In the genomic region with DNA sequence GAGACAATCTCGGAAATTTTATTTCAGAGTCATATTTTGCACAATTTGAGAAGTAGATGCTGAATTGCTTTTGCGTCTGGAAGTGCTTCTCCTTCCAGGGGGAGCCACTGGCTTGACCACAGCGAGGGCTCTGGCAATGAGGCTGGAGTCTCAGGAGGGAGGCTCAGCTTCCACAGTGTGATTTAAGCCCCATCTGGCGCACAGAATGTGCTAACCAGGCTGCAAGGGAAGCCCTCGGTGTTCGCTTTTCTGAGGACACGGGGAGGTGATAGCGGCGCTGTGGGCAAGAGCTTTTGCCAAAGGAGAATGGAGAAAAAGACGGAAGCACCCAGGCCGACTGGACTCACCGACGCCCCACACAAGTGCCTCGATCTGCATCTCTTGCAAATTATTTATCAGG, we compare ENCODE assay signal across 17 cellular contexts.
"Had no signal": no experiment of that assay in that cellular context is flagged by ENCODE, and none has a peak within 500 bp of the region (broad histone marks: within the 10 kb centered on the region; RNA-seq: fewer than 3 reads in every experiment).

No MANE protein-coding gene starts in this region.

- H3K9me3 Mint-ChIP-seq: activated naive CD8-positive, alpha-beta T cell treated with anti-CD3 and anti-CD28 coated beads for 36 hours; activated T-helper 1 cell treated with anti-CD3 and anti-CD28 coated beads, Interleukin-12 subunit alpha, Interleukin-12 subunit beta, Interleukin-2, Interleukin-4 antibody, amounts not matched to agents 30 ng/mL and 10 ng/mL and 1 ng/mL, durations not matched to agents 14 hours and 24 hours and 36 hours; nephron progenitor cell; stimulated activated memory B cell treated with anti-CD40 and anti-IgM and Interleukin-4, amounts not matched to agents 10 μg/mL and 1 μg/mL and 100 μg/mL, for 72 hours; T-cell had no signal

- H3K4me3 ChIP-seq: left lung, psoas muscle, sigmoid colon, thyroid gland, uterus had no signal

- H3K27me3 Mint-ChIP-seq: activated naive CD8-positive, alpha-beta T cell treated with anti-CD3 and anti-CD28 coated beads for 36 hours; stimulated activated memory B cell treated with anti-CD40 and anti-IgM and Interleukin-4, amounts not matched to agents 10 μg/mL and 1 μg/mL and 100 μg/mL, for 72 hours; T-cell had no signal

- H3K27ac ChIP-seq: left lung, thyroid gland had no signal

- DNase-seq: activated CD4-positive, CD25-positive, alpha-beta regulatory T cell treated with anti-CD3 and anti-CD28 coated beads, Interleukin-2, amount 50 U/mL, for 72 hours; activated naive CD8-positive, alpha-beta T cell treated with anti-CD3 and anti-CD28 coated beads for 36 hours; hippocampal formation; left lung; nephron progenitor cell; occipital lobe; sigmoid colon; stimulated activated CD4-positive, alpha-beta T cell treated with anti-CD3 and anti-CD28 coated beads, Interleukin-2, amount 100 ng/mL, for 48 hours; T-cell; T1000; thyroid gland; uterus had no signal

- H3K4me3 Mint-ChIP-seq: activated naive CD8-positive, alpha-beta T cell treated with anti-CD3 and anti-CD28 coated beads for 36 hours; activated T-helper 1 cell treated with anti-CD3 and anti-CD28 coated beads, Interleukin-12 subunit alpha, Interleukin-12 subunit beta, Interleukin-2, Interleukin-4 antibody, amounts not matched to agents 30 ng/mL and 10 ng/mL and 1 ng/mL, durations not matched to agents 14 hours and 24 hours and 36 hours; nephron progenitor cell; stimulated activated memory B cell treated with anti-CD40 and anti-IgM and Interleukin-4, amounts not matched to agents 10 μg/mL and 1 μg/mL and 100 μg/mL, for 72 hours; T-cell had no signal

- H3K27ac Mint-ChIP-seq: activated naive CD8-positive, alpha-beta T cell treated with anti-CD3 and anti-CD28 coated beads for 36 hours; activated T-helper 1 cell treated with anti-CD3 and anti-CD28 coated beads, Interleukin-12 subunit alpha, Interleukin-12 subunit beta, Interleukin-2, Interleukin-4 antibody, amounts not matched to agents 30 ng/mL and 10 ng/mL and 1 ng/mL, durations not matched to agents 14 hours and 24 hours and 36 hours; stimulated activated memory B cell treated with anti-CD40 and anti-IgM and Interleukin-4, amounts not matched to agents 10 μg/mL and 1 μg/mL and 100 μg/mL, for 72 hours; T-cell had no signal

- H3K36me3 ChIP-seq: uterus had no signal

- H3K27me3 ChIP-seq: left lung, sigmoid colon, thyroid gland, uterus had no signal

- ATAC-seq: left lung; psoas muscle; stimulated activated memory B cell treated with anti-CD40 and anti-IgM and Interleukin-4, amounts not matched to agents 10 μg/mL and 1 μg/mL and 100 μg/mL, for 72 hours; T-cell had no signal

- H3K9me3 ChIP-seq: left lung, psoas muscle, sigmoid colon, thyroid gland, uterus had no signal

- FAIRE-seq: bronchial epithelial cell, keratinocyte had no signal
